In the genomic region with DNA sequence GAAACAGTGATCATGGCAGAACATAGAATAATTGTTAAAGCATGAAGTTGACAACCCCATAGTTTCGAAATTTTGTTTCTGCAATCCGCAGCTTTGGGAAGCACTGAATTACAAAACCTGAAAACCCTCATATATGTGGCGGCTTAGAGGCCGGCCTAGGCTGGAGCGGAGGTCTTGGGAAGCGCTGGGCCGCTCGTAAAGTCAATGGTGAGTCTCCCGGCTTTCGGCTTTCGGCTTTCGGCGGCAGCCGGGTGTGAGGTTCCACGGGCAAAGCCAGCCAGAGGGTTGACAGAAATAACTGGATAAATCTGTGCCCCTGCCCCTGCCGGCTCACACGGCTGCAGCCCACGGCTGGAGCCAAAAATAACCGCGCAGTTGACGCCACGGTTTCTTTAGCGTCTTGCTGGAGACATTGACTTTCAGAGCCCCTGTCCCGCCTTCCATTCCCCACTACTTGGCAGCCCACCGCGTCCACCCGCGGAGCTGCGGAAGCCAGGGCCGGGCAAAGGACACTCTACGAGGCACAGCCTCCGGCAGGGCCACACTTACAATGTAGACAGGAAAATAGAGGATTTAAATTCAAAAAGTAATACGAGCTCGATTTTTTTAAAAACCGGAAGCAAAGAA, we compare ENCODE assay signal across 11 cellular contexts. TPM values are rescaled to one million over a fixed set of nuclear protein-coding genes. Genes with fewer than 3 reads are reported as not detected.
DNase-seq lines count a peak whose midpoint lies in the region; ATAC-seq and TF ChIP-seq lines count a peak whose summit lies in the region.
"Had no signal": no experiment of that assay in that cellular context is flagged by ENCODE, and none has a peak within 500 bp of the region (broad histone marks: within the 10 kb centered on the region; RNA-seq: fewer than 3 reads in every experiment).

No MANE protein-coding gene starts in this region.

- 9 to 20% (median 13%) methylated on average over 35 of the region's 35 CpGs for WGBS in stomach, 5 donors
- 12% methylated on average over 35 of the region's 35 CpGs for WGBS in prostate gland

- CTCF ChIA-PET in activated naive CD4-positive, alpha-beta T cell treated with anti-CD3 and anti-CD28 coated beads for 36 hours (lab: Charles Lee): interaction anchor here (1.1 kb wide), 1 partner anchor 14 kb away, joined by 4 read pairs; no protein-coding TSS in a partner anchor

- no peaks in the 10 kb centered on the region for H3K9me3 Mint-ChIP-seq in activated naive CD4-positive, alpha-beta T cell treated with anti-CD3 and anti-CD28 coated beads for 36 hours

- TF ChIP-seq EP300 in stomach (IDR thresholded peaks at IDR 0.05): no peak

- TF ChIP-seq POLR2A in stomach (IDR thresholded peaks at IDR 0.05) (no peak), prostate gland (IDR thresholded peaks at IDR 0.05) (no peak)

- DNase-seq in activated naive CD4-positive, alpha-beta T cell treated with anti-CD3 and anti-CD28 coated beads for 36 hours: no peak
- no peak for DNase-seq in activated naive CD4-positive, alpha-beta T cell treated with anti-CD3 and anti-CD28 coated beads, Interleukin-2, amount 50 U/mL, for 16 hours
- DNase-seq in ascending aorta (ENCODE audit: low spot score in 2 of 2) (peak in 1 of 2 donors; percentile 60), kidney epithelial cell (ENCODE audit: low read depth) (no peak), stomach (peak; percentile 24), prostate gland (ENCODE audit: low spot score) (no peak)
- DNase-seq: hypothalamus, small intestine, testis had no signal

- H3K36me3 Mint-ChIP-seq in activated naive CD4-positive, alpha-beta T cell treated with anti-CD3 and anti-CD28 coated beads for 36 hours (ENCODE audit: low read depth): no peaks in the 10 kb centered on the region

- no peak for ATAC-seq in HG03097 (IDR thresholded peaks at IDR 0.05; ENCODE audit: low FRiP score, unreplicated experiment)
- no peak for ATAC-seq in GM18867 (IDR thresholded peaks at IDR 0.05; ENCODE audit: unreplicated experiment)

- peak overlapping the region; percentile 43 for H3K4me3 Mint-ChIP-seq in activated naive CD4-positive, alpha-beta T cell treated with anti-CD3 and anti-CD28 coated beads for 36 hours

- H3K27me3 Mint-ChIP-seq in activated naive CD4-positive, alpha-beta T cell treated with anti-CD3 and anti-CD28 coated beads for 36 hours (ENCODE audit: low read depth): peaks cover 64% of the 10 kb centered on the region

- intact Hi-C loops in activated naive CD4-positive, alpha-beta T cell treated with anti-CD3 and anti-CD28 coated beads for 36 hours (cut with micrococcal nuclease): loop anchor here (2.0 kb wide), 1 partner anchor 18 kb away; no protein-coding TSS in a partner anchor
- intact Hi-C loops in ascending aorta (cut with DNase I): no loop called here
- intact Hi-C loops in stomach (cut with DNase I; ENCODE audit: low total_unique reads): no loop called here
- intact Hi-C loops in prostate gland (cut with DNase I): no loop called here

- no peaks in the 10 kb centered on the region for H3K36me3 ChIP-seq in ascending aorta
- H3K36me3 ChIP-seq in kidney epithelial cell (ENCODE audit: control insufficient read depth, insufficient read depth, low read length): no peaks in the 10 kb centered on the region
- H3K36me3 ChIP-seq in stomach: no peaks in the 10 kb centered on the region
- H3K36me3 ChIP-seq in prostate gland: no peaks in the 10 kb centered on the region

- H3K27ac Mint-ChIP-seq in activated naive CD4-positive, alpha-beta T cell treated with anti-CD3 and anti-CD28 coated beads for 36 hours: no peak overlapping the region

- H3K4me1 ChIP-seq in ascending aorta (no peaks in the 10 kb centered on the region), stomach (peaks cover 0 to 12% (median 7%) of the 10 kb centered on the region in 4 donors), prostate gland (replicated peaks) (no peaks in the 10 kb centered on the region)

- TF ChIP-seq CTCF in ascending aorta (IDR thresholded peaks at IDR 0.05) (no peak), kidney epithelial cell (IDR thresholded peaks at IDR 0.05; ENCODE audit: insufficient read depth, low read length, poor library complexity, severe bottlenecking) (no peak), stomach (IDR thresholded peaks at IDR 0.05) (no peak), prostate gland (IDR thresholded peaks at IDR 0.05) (no peak)

- H3K4me1 Mint-ChIP-seq in activated naive CD4-positive, alpha-beta T cell treated with anti-CD3 and anti-CD28 coated beads for 36 hours (ENCODE audit: low read depth): peaks cover 16% of the 10 kb centered on the region

- H3K9me3 ChIP-seq in ascending aorta (no peaks in the 10 kb centered on the region), stomach (peaks cover 0 to 14% (median 4%) of the 10 kb centered on the region in 4 donors), prostate gland (no peaks in the 10 kb centered on the region)
- H3K9me3 ChIP-seq: testis had no signal

- H3K27me3 ChIP-seq in ascending aorta: peaks cover 14% of the 10 kb centered on the region
- peaks cover 51% of the 10 kb centered on the region for H3K27me3 ChIP-seq in kidney epithelial cell (ENCODE audit: control insufficient read depth, insufficient read depth, low read length)
- H3K27me3 ChIP-seq in stomach: peaks cover 23 to 100% (median 57%) of the 10 kb centered on the region in 3 donors
- H3K27me3 ChIP-seq in prostate gland (replicated peaks; ENCODE audit: insufficient read depth): peaks cover 31% of the 10 kb centered on the region
- H3K27me3 ChIP-seq: testis had no signal

- H3K4me3 ChIP-seq in ascending aorta: peak overlapping the region; percentile 22 to 39
- peak overlapping the region; percentile 3 for H3K4me3 ChIP-seq in kidney epithelial cell (ENCODE audit: low read depth, low read length)
- H3K4me3 ChIP-seq in stomach: peak overlapping the region in 2 of 4 donors; percentile 26 to 31
- no peak overlapping the region for H3K4me3 ChIP-seq in prostate gland
- H3K4me3 ChIP-seq: testis had no signal

- H3K27ac ChIP-seq in ascending aorta: no peak overlapping the region
- H3K27ac ChIP-seq in stomach: no peak overlapping the region
- H3K27ac ChIP-seq in prostate gland: no peak overlapping the region
- H3K27ac ChIP-seq: testis had no signal

RNA-seq across cellular contexts. Expression of a gene that starts 6.9 kb away (rescaled TPM):
- total RNA-seq in activated naive CD4-positive, alpha-beta T cell treated with anti-CD3 and anti-CD28 coated beads for 36 hours: not detected
- total RNA-seq in ascending aorta (1.7 TPM), kidney epithelial cell (0.68 TPM in 1 of 2 replicates, not detected in the other), stomach (1 to 10 TPM in 1 of 5 donors, not detected in 4; 1.2 TPM), prostate gland (under 1 TPM; 0.18 to 0.97 TPM)
- under 1 TPM in 2 of 3 donors, not detected in 1; 0.23 to 0.25 TPM for polyA plus RNA-seq in stomach

RNA-seq across cellular contexts. Expression of a gene that starts 28.5 kb away (rescaled TPM):
- total RNA-seq in activated naive CD4-positive, alpha-beta T cell treated with anti-CD3 and anti-CD28 coated beads for 36 hours: not detected
- total RNA-seq in ascending aorta (not detected), kidney epithelial cell (not detected in 2 replicates), stomach (under 1 TPM in 1 of 5 donors, not detected in 4; 0.55 TPM), prostate gland (1 to 10 TPM in 1 of 2 donors, not detected in 1; 1.2 TPM)
- polyA plus RNA-seq in stomach: under 1 TPM in 1 of 3 donors, not detected in 2; 0.35 TPM

Comparison
In these comparisons a context has a peak if more than half of its experiments do, and no peak if none do; other contexts are left out.
1. H3K4me3 ChIP-seq: peak in ascending aorta (2 of 2) and kidney epithelial cell (single experiment); none in prostate gland (0 of 2).